15 cellular contexts compared by ENCODE assay signal in genomic region chr7:158107806-158108205, GRCh38.
"Had no signal": no experiment of that assay in that cellular context is flagged by ENCODE, and none has a peak within 500 bp of the region (broad histone marks: within the 10 kb centered on the region; RNA-seq: fewer than 3 reads in every experiment).

No MANE protein-coding gene starts in this region.

- H3K27ac Mint-ChIP-seq: activated CD4-positive, alpha-beta T cell treated with anti-CD3 and anti-CD28 coated beads, Interleukin-2, amount 10 ng/mL, durations not matched to agents 7 days and 5 days; activated naive CD8-positive, alpha-beta T cell treated with anti-CD3 and anti-CD28 coated beads, Interleukin-2, amount 10 ng/mL, durations not matched to agents 7 days and 5 days; natural killer cell treated with Interleukin-12 subunit alpha and Interleukin-12 subunit beta and Interleukin-15 and Interleukin-18, amount 100 ng/mL, for 72 hours; stimulated activated naive CD8-positive, alpha-beta T cell treated with anti-CD3 and anti-CD28 coated beads, Interleukin-15, Interleukin-2, amounts not matched to agents 100 ng/mL and 50 ng/mL, for 24 hours had no signal

- ATAC-seq: natural killer cell treated with Interleukin-12 subunit alpha and Interleukin-12 subunit beta and Interleukin-15 and Interleukin-18, amount 100 ng/mL, for 72 hours; psoas muscle; right lobe of liver; upper lobe of right lung had no signal

- H3K4me1 Mint-ChIP-seq: activated CD4-positive, alpha-beta T cell treated with anti-CD3 and anti-CD28 coated beads, Interleukin-2, amount 10 ng/mL, durations not matched to agents 7 days and 5 days; activated naive CD8-positive, alpha-beta T cell treated with anti-CD3 and anti-CD28 coated beads, Interleukin-2, amount 10 ng/mL, durations not matched to agents 7 days and 5 days; central memory CD8-positive, alpha-beta T cell had no signal

- H3K27me3 ChIP-seq: right lobe of liver, upper lobe of right lung had no signal

- H3K27me3 Mint-ChIP-seq: activated CD4-positive, alpha-beta T cell treated with anti-CD3 and anti-CD28 coated beads, Interleukin-2, amount 10 ng/mL, durations not matched to agents 7 days and 5 days; activated naive CD8-positive, alpha-beta T cell treated with anti-CD3 and anti-CD28 coated beads, Interleukin-2, amount 10 ng/mL, durations not matched to agents 7 days and 5 days; natural killer cell treated with Interleukin-12 subunit alpha and Interleukin-12 subunit beta and Interleukin-15 and Interleukin-18, amount 100 ng/mL, for 72 hours; stimulated activated naive CD8-positive, alpha-beta T cell treated with anti-CD3 and anti-CD28 coated beads, Interleukin-15, Interleukin-2, amounts not matched to agents 100 ng/mL and 50 ng/mL, for 24 hours had no signal

- H3K9me3 ChIP-seq: psoas muscle, right lobe of liver, upper lobe of right lung had no signal

- DNase-seq: activated CD4-positive, alpha-beta T cell treated with anti-CD3 and anti-CD28 coated beads, Interleukin-2, amount 10 ng/mL, durations not matched to agents 7 days and 5 days; activated naive CD4-positive, alpha-beta T cell; activated naive CD8-positive, alpha-beta T cell treated with anti-CD3 and anti-CD28 coated beads, Interleukin-2, amount 10 ng/mL, durations not matched to agents 7 days and 5 days; effector CD8-positive, alpha-beta T cell; foreskin fibroblast; mesendoderm; occipital lobe; psoas muscle; upper lobe of right lung had no signal

- H3K36me3 ChIP-seq: right lobe of liver, upper lobe of right lung had no signal

- H3K4me1 ChIP-seq: psoas muscle, right lobe of liver, upper lobe of right lung had no signal

- H3K4me3 Mint-ChIP-seq: activated CD4-positive, alpha-beta T cell treated with anti-CD3 and anti-CD28 coated beads, Interleukin-2, amount 10 ng/mL, durations not matched to agents 7 days and 5 days; activated naive CD8-positive, alpha-beta T cell treated with anti-CD3 and anti-CD28 coated beads, Interleukin-2, amount 10 ng/mL, durations not matched to agents 7 days and 5 days; brain; central memory CD8-positive, alpha-beta T cell; natural killer cell treated with Interleukin-12 subunit alpha and Interleukin-12 subunit beta and Interleukin-15 and Interleukin-18, amount 100 ng/mL, for 72 hours; stimulated activated naive CD8-positive, alpha-beta T cell treated with anti-CD3 and anti-CD28 coated beads, Interleukin-15, Interleukin-2, amounts not matched to agents 100 ng/mL and 50 ng/mL, for 24 hours had no signal

- H3K36me3 Mint-ChIP-seq: activated naive CD8-positive, alpha-beta T cell treated with anti-CD3 and anti-CD28 coated beads, Interleukin-2, amount 10 ng/mL, durations not matched to agents 7 days and 5 days; natural killer cell treated with Interleukin-12 subunit alpha and Interleukin-12 subunit beta and Interleukin-15 and Interleukin-18, amount 100 ng/mL, for 72 hours had no signal

- H3K27ac ChIP-seq: psoas muscle, right lobe of liver, upper lobe of right lung had no signal

- H3K4me3 ChIP-seq: psoas muscle, right lobe of liver, smooth muscle cell, upper lobe of right lung had no signal
